ENCODE assay signal across 18 cellular contexts in genomic region chr6:141874930-141875602, GRCh38.
A peak's percentile ranks its signal among the peaks of the same experiment; 100 is the strongest.
DNase-seq lines count a peak whose midpoint lies in the region; ATAC-seq and TF ChIP-seq lines count a peak whose summit lies in the region.
"Had no signal": no experiment of that assay in that cellular context is flagged by ENCODE, and none has a peak within 500 bp of the region (broad histone marks: within the 10 kb centered on the region; RNA-seq: fewer than 3 reads in every experiment).

No MANE protein-coding gene starts in this region.

- peak; percentile 99 for DNase-seq in AML-193 (lab: John Stamatoyannopoulos, UW)
- DNase-seq in HL-60 (ENCODE audit: low read depth in 1 of 2, low spot score in 1 of 2) = peak; percentile 57 to 90
- DNase-seq in SIG-M5 treated with dmso at 0.1 percent for 504 hours (lab: John Stamatoyannopoulos, UW; ENCODE audit: unreplicated experiment) = peak; percentile 87
- peak; percentile 3 to 24 for DNase-seq in foreskin fibroblast
- DNase-seq in NCI-H146 treated with DMSO at 0.1 percent for 48 hours (lab: John Stamatoyannopoulos, UW; ENCODE audit: unreplicated experiment) = no peak
- DNase-seq in mucosa of descending colon = no peak
- no peak for DNase-seq in NCI-H1436 (lab: John Stamatoyannopoulos, UW)
- DNase-seq in effector memory CD8-positive, alpha-beta T cell = no peak
- DNase-seq: activated CD4-positive, alpha-beta T cell treated with anti-CD3 and anti-CD28 coated beads for 48 hours; activated T-cell treated with anti-CD3 and anti-CD28 coated beads, Interleukin-2, amount 50 U/mL, for 48 hours; aorta; dermis blood vessel endothelial cell; gastrocnemius medialis; immature natural killer cell; NCI-H446 treated with DMSO at 0.1 percent for 48 hours had no signal

- TF ChIP-seq CTCF in HL-60 (IDR thresholded peaks at IDR 0.05; ENCODE audit: insufficient read depth, low read length) (no peak), foreskin fibroblast (IDR thresholded peaks at IDR 0.05; ENCODE audit: low read depth, low read length) (no peak), mucosa of descending colon (IDR thresholded peaks at IDR 0.05) (no peak)

- H3K27ac Mint-ChIP-seq in effector memory CD8-positive, alpha-beta T cell = no peak overlapping the region
- H3K27ac Mint-ChIP-seq: immature natural killer cell had no signal

- peaks cover 25% of the 10 kb centered on the region for H3K9me3 ChIP-seq in mucosa of descending colon
- H3K9me3 ChIP-seq: gastrocnemius medialis, HAP-1, prostate gland had no signal

- H3K36me3 Mint-ChIP-seq in effector memory CD8-positive, alpha-beta T cell (ENCODE audit: insufficient read depth) = no peaks in the 10 kb centered on the region

- H3K27me3 Mint-ChIP-seq in effector memory CD8-positive, alpha-beta T cell = no peaks in the 10 kb centered on the region

- H3K4me3 ChIP-seq in HL-60 (replicated peaks; ENCODE audit: insufficient read depth, low read length) = no peak overlapping the region
- no peak overlapping the region for H3K4me3 ChIP-seq in foreskin fibroblast (ENCODE audit: low read depth in 1 of 2, low read length in 2 of 2)
- H3K4me3 ChIP-seq in mucosa of descending colon = no peak overlapping the region
- H3K4me3 ChIP-seq: gastrocnemius medialis, HAP-1, prostate gland had no signal

- peaks cover 3 to 6% of the 10 kb centered on the region in 2 donors for H3K4me1 Mint-ChIP-seq in effector memory CD8-positive, alpha-beta T cell (ENCODE audit: low read depth in 2 of 2)

- H3K27ac ChIP-seq in HL-60 (replicated peaks) = peak overlapping the region; percentile 51
- H3K27ac ChIP-seq: C4-2B, gastrocnemius medialis, prostate gland had no signal

- no peaks in the 10 kb centered on the region for H3K27me3 ChIP-seq in HL-60 (ENCODE audit: insufficient read depth, poor library complexity, severe bottlenecking)
- H3K27me3 ChIP-seq: gastrocnemius medialis had no signal

- H3K4me3 Mint-ChIP-seq in effector memory CD8-positive, alpha-beta T cell = no peak overlapping the region
- H3K4me3 Mint-ChIP-seq: immature natural killer cell had no signal

- no peak for ATAC-seq in mucosa of descending colon
- no peak for ATAC-seq in effector memory CD8-positive, alpha-beta T cell (replicated peaks)
- ATAC-seq: gastrocnemius medialis had no signal

- no peaks in the 10 kb centered on the region for H3K4me1 ChIP-seq in mucosa of descending colon (ENCODE audit: low read depth)
- H3K4me1 ChIP-seq: gastrocnemius medialis, prostate gland had no signal

- no peaks in the 10 kb centered on the region for H3K9me3 Mint-ChIP-seq in effector memory CD8-positive, alpha-beta T cell

- intact Hi-C loops in mucosa of descending colon (cut with DNase I, micrococcal nuclease) = no loop called here

- H3K36me3 ChIP-seq in mucosa of descending colon (ENCODE audit: low read depth) = no peaks in the 10 kb centered on the region
- H3K36me3 ChIP-seq: gastrocnemius medialis, HAP-1, prostate gland had no signal

Comparison
In these comparisons a context has a peak if more than half of its experiments do, and no peak if none do; other contexts are left out.
1. DNase-seq: peak in AML-193 (2 of 2), HL-60 (2 of 2), SIG-M5 treated with dmso at 0.1 percent for 504 hours (single experiment) and foreskin fibroblast (2 of 2); none in NCI-H146 treated with DMSO at 0.1 percent for 48 hours (single experiment), mucosa of descending colon (0 of 3), NCI-H1436 (single experiment) and effector memory CD8-positive, alpha-beta T cell (0 of 3).